Comparison of ENCODE assay signal across 26 cellular contexts in the genomic region with DNA sequence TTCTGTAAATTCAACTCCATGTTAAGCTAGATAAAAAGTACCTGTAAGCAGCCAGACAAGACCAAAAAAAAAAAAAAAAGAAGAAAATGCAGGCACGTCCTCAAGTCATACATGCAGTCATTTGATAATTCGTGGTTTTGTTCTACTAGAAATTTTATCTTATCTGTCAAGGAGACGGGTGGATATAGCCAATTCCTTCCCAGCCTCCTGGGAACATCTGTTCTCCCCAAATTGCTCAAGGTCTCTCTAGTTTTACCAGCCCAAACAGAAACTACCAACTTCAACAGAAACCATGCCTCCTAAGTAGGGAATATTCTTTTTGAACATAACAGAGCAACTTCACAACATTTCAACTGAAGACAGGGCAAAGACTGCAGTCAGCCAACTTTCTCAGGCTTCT. TPM values are rescaled to one million over a fixed set of nuclear protein-coding genes. Genes with fewer than 3 reads are reported as not detected.
DNase-seq lines count a peak whose midpoint lies in the region; ATAC-seq and TF ChIP-seq lines count a peak whose summit lies in the region.
"Had no signal": no experiment of that assay in that cellular context is flagged by ENCODE, and none has a peak within 500 bp of the region (broad histone marks: within the 10 kb centered on the region; RNA-seq: fewer than 3 reads in every experiment).

No MANE protein-coding gene starts in this region.

- H3K4me1 ChIP-seq in left ventricle myocardium inferior (peaks cover 71% of the 10 kb centered on the region), adrenal gland (replicated peaks in 1 of 2) (peaks cover 35 to 62% of the 10 kb centered on the region in 2 donors)

- no peak overlapping the region for H3K27ac ChIP-seq in left ventricle myocardium inferior (replicated peaks)
- H3K27ac ChIP-seq in adrenal gland = peak overlapping the region in 3 of 5 donors; percentile 10 to 51 (median 21)
- H3K27ac ChIP-seq: C4-2B, colonic mucosa, SJCRH30, skin epidermis had no signal

- no peak for TF ChIP-seq CTCF in left ventricle myocardium inferior (IDR thresholded peaks at IDR 0.05; ENCODE audit: borderline replicate concordance)
- no peak for TF ChIP-seq CTCF in adrenal gland (IDR thresholded peaks at IDR 0.05)

- H3K9me3 ChIP-seq in left ventricle myocardium inferior (replicated peaks) (no peaks in the 10 kb centered on the region), adrenal gland (replicated peaks in 1 of 3) (no peaks in the 10 kb centered on the region)
- H3K9me3 ChIP-seq: body of pancreas, colonic mucosa, esophagus muscularis mucosa, SJCRH30 had no signal

- H3K27me3 ChIP-seq in left ventricle myocardium inferior (ENCODE audit: low read depth) (no peaks in the 10 kb centered on the region), adrenal gland (no peaks in the 10 kb centered on the region)
- H3K27me3 ChIP-seq: body of pancreas, colonic mucosa, esophagus muscularis mucosa, SJCRH30 had no signal

- 22 to 34% (median 27%) methylated on average over 3 of the region's 3 CpGs for WGBS in adrenal gland, 4 donors

- no peak for TF ChIP-seq POLR2A in adrenal gland (IDR thresholded peaks at IDR 0.05)

- H3K36me3 ChIP-seq in left ventricle myocardium inferior (no peaks in the 10 kb centered on the region), adrenal gland (replicated peaks in 1 of 2) (no peaks in the 10 kb centered on the region)
- H3K36me3 ChIP-seq: colonic mucosa, esophagus muscularis mucosa, SJCRH30 had no signal

- H3K4me3 ChIP-seq in left ventricle myocardium inferior = no peak overlapping the region
- no peak overlapping the region for H3K4me3 ChIP-seq in adrenal gland
- H3K4me3 ChIP-seq: body of pancreas, colonic mucosa, esophagus muscularis mucosa, SJCRH30, skin epidermis had no signal

- ATAC-seq in left cardiac atrium (peak; percentile 12 to 14), left ventricle myocardium superior (peak; percentile 43), HG03280 (IDR thresholded peaks at IDR 0.05; ENCODE audit: unreplicated experiment) (no peak)
- ATAC-seq: activated CD8-positive, alpha-beta memory T cell treated with anti-CD3 and anti-CD28 coated beads, Interleukin-2, amount 10 ng/mL, durations not matched to agents 7 days and 5 days; body of pancreas; effector memory CD8-positive, alpha-beta T cell; Panc1; stimulated activated memory B cell treated with anti-CD40 and anti-IgM and Interleukin-4, amounts not matched to agents 10 μg/mL and 1 μg/mL and 100 μg/mL, for 72 hours; T-cell had no signal

- intact Hi-C loops in left cardiac atrium (cut with DNase I) (no loop called here), left ventricle myocardium inferior (cut with micrococcal nuclease) (no loop called here), adrenal gland (cut with DNase I) (no loop called here), left ventricle myocardium superior (cut with micrococcal nuclease) (no loop called here)

- DNase-seq in left cardiac atrium (no peak), left ventricle myocardium inferior (no peak), adrenal gland (no peak), left ventricle myocardium superior (no peak), NCI-H1930 (lab: John Stamatoyannopoulos, UW) (no peak), nucleus accumbens (lab: John Stamatoyannopoulos, UW) (no peak)
- DNase-seq: activated CD4-positive, alpha-beta T cell treated with anti-CD3 and anti-CD28 coated beads for 48 hours; activated CD8-positive, alpha-beta memory T cell treated with anti-CD3 and anti-CD28 coated beads, Interleukin-2, amount 10 ng/mL, durations not matched to agents 7 days and 5 days; activated naive CD4-positive, alpha-beta T cell treated with anti-CD3 and anti-CD28 coated beads, Interleukin-2, amount 10 ng/mL, durations not matched to agents 7 days and 5 days; activated T-cell treated with anti-CD3 and anti-CD28 coated beads, Interleukin-2, amount 50 U/mL, for 72 hours; body of pancreas; colonic mucosa; effector memory CD8-positive, alpha-beta T cell; EL; Karpas-422; MV-4-11; NCI-H2171 treated with DMSO at 0.1 percent for 48 hours; NCI-H524 treated with DMSO at 0.1 percent for 48 hours; SJCRH30; T-cell had no signal

RNA-seq across cellular contexts. Expression of gene RYK, which starts 19.5 kb away (rescaled TPM):
- total RNA-seq in left cardiac atrium = 10 to 100 TPM; 40.5 to 46.2 TPM
- total RNA-seq in left ventricle myocardium inferior = 32.3 TPM
- 10 to 100 TPM; 27.8 to 74.4 (median 45.8) TPM for total RNA-seq in adrenal gland
- 10 to 100 TPM; 27.7 to 37.7 (median 31.0) TPM for polyA plus RNA-seq in adrenal gland
- total RNA-seq in left ventricle myocardium superior = 37.5 TPM
